In the genomic region with DNA sequence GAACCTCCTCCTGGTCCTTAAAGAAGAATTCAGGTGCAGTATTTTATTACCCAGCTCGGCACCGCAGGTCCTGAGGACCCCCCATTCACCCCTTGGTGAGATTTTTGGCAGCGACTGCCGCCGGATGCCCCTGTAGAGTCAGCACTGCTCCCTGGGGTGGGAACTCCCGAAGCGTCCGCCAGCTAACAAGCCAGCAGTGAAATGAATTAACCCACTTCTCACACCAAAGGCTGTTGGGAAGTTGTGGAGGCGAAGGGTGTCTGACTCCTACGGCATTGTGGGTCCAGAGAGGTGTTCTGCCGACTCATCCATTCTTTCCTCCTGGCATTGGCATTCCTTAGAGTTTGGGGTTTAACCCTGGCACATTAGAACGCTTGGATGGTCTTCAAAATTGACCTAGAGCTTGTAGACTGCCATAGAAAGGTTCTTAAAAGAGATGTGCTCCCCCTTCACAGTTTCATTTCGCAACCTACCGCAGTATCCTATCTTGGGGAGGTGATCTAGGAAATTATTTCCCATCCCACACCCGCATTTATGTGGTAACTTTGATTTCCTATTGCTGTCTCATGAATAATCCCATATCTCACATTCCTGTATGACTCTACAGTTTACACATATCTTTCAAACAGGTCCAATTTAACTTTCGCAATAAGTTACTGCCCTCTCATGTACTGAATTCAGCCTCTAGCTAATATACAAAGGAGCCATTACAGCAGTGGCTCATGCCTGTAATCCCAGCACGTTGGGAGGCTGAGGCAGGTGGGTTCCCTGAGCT, we compare ENCODE assay signal across 8 cellular contexts. TPM values are rescaled to one million over a fixed set of nuclear protein-coding genes. Genes with fewer than 3 reads are reported as not detected.
DNase-seq lines count a peak whose midpoint lies in the region; ATAC-seq and TF ChIP-seq lines count a peak whose summit lies in the region.

No MANE protein-coding gene starts in this region.

- peaks cover 8% of the 10 kb centered on the region; the same call in 1 of the 2 replicates for H3F3A ChIP-seq in MM.1S (ENCODE audit: insufficient read depth, low read length)
- peaks cover 19% of the 10 kb centered on the region for H3F3A ChIP-seq in neural progenitor cell (ENCODE audit: low read depth)

- H2AFZ ChIP-seq in MM.1S (ENCODE audit: low read length) (peak overlapping the region; percentile 76), neural progenitor cell (replicated peaks) (no peak overlapping the region)

- H3K27ac Mint-ChIP-seq in CD4-positive, CD25-positive, alpha-beta regulatory T cell: peak overlapping the region; percentile 80 to 94 (median 91)
- H3K27ac Mint-ChIP-seq in endothelial cell (ENCODE audit: unreplicated experiment) (no peak overlapping the region), neural progenitor cell (no peak overlapping the region)

- ATAC-seq in CD4-positive, CD25-positive, alpha-beta regulatory T cell (ENCODE audit: low read depth in 2 of 2): no peak
- ATAC-seq in GM21717 (IDR thresholded peaks at IDR 0.05; ENCODE audit: unreplicated experiment): no peak
- no peak for ATAC-seq in HG03175 (IDR thresholded peaks at IDR 0.05; ENCODE audit: unreplicated experiment)

- no peak overlapping the region for H3K4me2 ChIP-seq in MM.1S (ENCODE audit: low read depth, low read length)
- H3K4me2 ChIP-seq in neural progenitor cell: no peak overlapping the region

- H3K4me3 Mint-ChIP-seq in CD4-positive, CD25-positive, alpha-beta regulatory T cell: peak overlapping the region; percentile 93 to 100 (median 96)
- H3K4me3 Mint-ChIP-seq in endothelial cell (ENCODE audit: unreplicated experiment) (peak overlapping the region; percentile 65), neural progenitor cell (peak overlapping the region; percentile 93)

- H3K9me2 ChIP-seq in MM.1S (replicated peaks; ENCODE audit: insufficient read depth, low read length): no peaks in the 10 kb centered on the region

- peaks cover 8 to 23% of the 10 kb centered on the region in 2 experiments for H3K9me3 ChIP-seq in CD4-positive, CD25-positive, alpha-beta regulatory T cell (ENCODE audit: control insufficient read depth in 2 of 2, low read length in 2 of 2)
- H3K9me3 ChIP-seq in MM.1S (replicated peaks; ENCODE audit: insufficient read depth, low read length): no peaks in the 10 kb centered on the region
- H3K9me3 ChIP-seq in neural progenitor cell (ENCODE audit: low read depth): no peaks in the 10 kb centered on the region

- H3K36me3 ChIP-seq in CD4-positive, CD25-positive, alpha-beta regulatory T cell (ENCODE audit: control insufficient read depth, insufficient read depth, low read length): no peaks in the 10 kb centered on the region
- H3K36me3 ChIP-seq in MM.1S (replicated peaks; ENCODE audit: insufficient read depth, low read length) (no peaks in the 10 kb centered on the region), neural progenitor cell (peaks cover 6% of the 10 kb centered on the region)

- peaks cover 20% of the 10 kb centered on the region for H3K4me1 ChIP-seq in CD4-positive, CD25-positive, alpha-beta regulatory T cell (ENCODE audit: control insufficient read depth, insufficient read depth, low read length, poor library complexity, severe bottlenecking)
- H3K4me1 ChIP-seq in MM.1S (ENCODE audit: low read length) (0 out of 2 replicates have a peak, but pooled peaks cover 7% of the 10 kb centered on the region), neural progenitor cell (peaks cover 8% of the 10 kb centered on the region)

- H3K36me3 Mint-ChIP-seq in CD4-positive, CD25-positive, alpha-beta regulatory T cell: no peaks in the 10 kb centered on the region
- H3K36me3 Mint-ChIP-seq in endothelial cell (ENCODE audit: low read depth, unreplicated experiment) (no peaks in the 10 kb centered on the region), neural progenitor cell (no peaks in the 10 kb centered on the region)

- no peak for TF ChIP-seq CTCF in MM.1S (IDR thresholded peaks at IDR 0.05; ENCODE audit: low read length)
- no peak for TF ChIP-seq CTCF in endothelial cell (IDR thresholded peaks at IDR 0.05; ENCODE audit: unreplicated experiment)
- no peak for TF ChIP-seq CTCF in neural progenitor cell (IDR thresholded peaks at IDR 0.05)

- H3K9ac ChIP-seq in MM.1S (ENCODE audit: low read length) (no peak overlapping the region), neural progenitor cell (no peak overlapping the region)

- no peak for DNase-seq in CD4-positive, CD25-positive, alpha-beta regulatory T cell
- DNase-seq in MM.1S (no peak), endothelial cell (ENCODE audit: low spot score) (no peak), neural progenitor cell (ENCODE audit: low spot score) (no peak), activated gamma-delta T cell treated with Interleukin-2 at 50 U/mL for 16 hours (no peak), GDM1 (lab: John Stamatoyannopoulos, UW) (no peak)

- H3K4me3 ChIP-seq in CD4-positive, CD25-positive, alpha-beta regulatory T cell (ENCODE audit: low read depth, low read length): no peak overlapping the region
- no peak overlapping the region for H3K4me3 ChIP-seq in MM.1S (ENCODE audit: low read length)
- no peak overlapping the region for H3K4me3 ChIP-seq in neural progenitor cell

- no peaks in the 10 kb centered on the region for H4K20me1 ChIP-seq in MM.1S (ENCODE audit: insufficient read depth, low read length)
- H4K20me1 ChIP-seq in neural progenitor cell (ENCODE audit: low read depth): no peaks in the 10 kb centered on the region

- peaks cover 0 to 16% (median 6%) of the 10 kb centered on the region in 7 donors for H3K9me3 Mint-ChIP-seq in CD4-positive, CD25-positive, alpha-beta regulatory T cell
- H3K9me3 Mint-ChIP-seq in endothelial cell (ENCODE audit: unreplicated experiment) (peaks cover 4% of the 10 kb centered on the region), neural progenitor cell (peaks cover 10% of the 10 kb centered on the region)

- H3K4me1 Mint-ChIP-seq in CD4-positive, CD25-positive, alpha-beta regulatory T cell: peaks cover 12 to 24% (median 17%) of the 10 kb centered on the region in 4 donors
- H3K4me1 Mint-ChIP-seq in endothelial cell (ENCODE audit: unreplicated experiment) (peaks cover 3% of the 10 kb centered on the region), neural progenitor cell (peaks cover 14% of the 10 kb centered on the region)

- peak overlapping the region; percentile 68 for H3K27ac ChIP-seq in CD4-positive, CD25-positive, alpha-beta regulatory T cell (ENCODE audit: insufficient read depth, low read length, poor library complexity, severe bottlenecking)
- H3K27ac ChIP-seq in MM.1S (ENCODE audit: low read length) (no peak overlapping the region), neural progenitor cell (no peak overlapping the region)

- H3K79me2 ChIP-seq in MM.1S (ENCODE audit: low read length) (no peaks in the 10 kb centered on the region), neural progenitor cell (ENCODE audit: low read depth) (no peaks in the 10 kb centered on the region)

- peaks cover 6% of the 10 kb centered on the region for H3K27me3 Mint-ChIP-seq in CD4-positive, CD25-positive, alpha-beta regulatory T cell
- H3K27me3 Mint-ChIP-seq in endothelial cell (ENCODE audit: unreplicated experiment): peaks cover 3% of the 10 kb centered on the region
- H3K27me3 Mint-ChIP-seq in neural progenitor cell (ENCODE audit: insufficient read depth, low read depth): peaks cover 8% of the 10 kb centered on the region

- no peaks in the 10 kb centered on the region for H3K27me3 ChIP-seq in CD4-positive, CD25-positive, alpha-beta regulatory T cell (ENCODE audit: control insufficient read depth, insufficient read depth, low read length)
- no peaks in the 10 kb centered on the region for H3K27me3 ChIP-seq in MM.1S (replicated peaks; ENCODE audit: insufficient read depth, low read length)
- H3K27me3 ChIP-seq in neural progenitor cell: peaks cover 23% of the 10 kb centered on the region

RNA-seq across cellular contexts. Expression of gene EIF5A2, which starts 0.9 kb away (rescaled TPM):
- 12.8 TPM for total RNA-seq in CD4-positive, CD25-positive, alpha-beta regulatory T cell
- polyA plus RNA-seq in CD4-positive, CD25-positive, alpha-beta regulatory T cell: 10 to 100 TPM in 3 of 4 donors, 1 to 10 TPM in 1; 8.0 to 22.1 (median 14.5) TPM
- total RNA-seq in endothelial cell (ENCODE audit: unreplicated experiment) (1.3 TPM), neural progenitor cell (ENCODE audit: low replicate concordance) (6.6 and 8.4 TPM in 2 replicates)

RNA-seq across cellular contexts. Expression of gene RPL22L1, which starts 39.3 kb away (rescaled TPM):
- 43.6 TPM for total RNA-seq in CD4-positive, CD25-positive, alpha-beta regulatory T cell
- polyA plus RNA-seq in CD4-positive, CD25-positive, alpha-beta regulatory T cell: 10 to 100 TPM; 25.5 to 48.4 (median 40.4) TPM
- total RNA-seq in endothelial cell (ENCODE audit: unreplicated experiment): 22.0 TPM
- 84.3 and 107 TPM in 2 replicates for total RNA-seq in neural progenitor cell (ENCODE audit: low replicate concordance)

Comparison
In these comparisons a context has a peak if more than half of its experiments do, and no peak if none do; other contexts are left out.
1. H3K27ac Mint-ChIP-seq: peak in CD4-positive, CD25-positive, alpha-beta regulatory T cell (3 of 3); none in endothelial cell (single experiment) and neural progenitor cell (single experiment).
2. Peak in every context shown above with its lines, with median percentiles within 50 percentile points of each other: H3K4me3 Mint-ChIP-seq.